Comparison of ENCODE assay signal across 15 cellular contexts in genomic region chr2:172107690-172108586, GRCh38. TPM values are rescaled to one million over a fixed set of nuclear protein-coding genes. Genes with fewer than 3 reads are reported as not detected.
DNase-seq lines count a peak whose midpoint lies in the region; ATAC-seq and TF ChIP-seq lines count a peak whose summit lies in the region.
"Had no signal": no experiment of that assay in that cellular context is flagged by ENCODE, and none has a peak within 500 bp of the region (broad histone marks: within the 10 kb centered on the region; RNA-seq: fewer than 3 reads in every experiment).

No MANE protein-coding gene starts in this region.

- H3K27ac Mint-ChIP-seq in CD14-positive monocyte = peak overlapping the region in 1 of 7 donors; percentile 20
- H3K27ac Mint-ChIP-seq in dendritic cell treated with granulocyte-macrophage colony-stimulating factor and Interleukin-4, amounts not matched to agents 40 ng/mL and 50 ng/mL, for 4 days = no peak overlapping the region
- no peak overlapping the region for H3K27ac Mint-ChIP-seq in nephron progenitor cell
- H3K27ac Mint-ChIP-seq in activated CD4-positive, alpha-beta memory T cell treated with anti-CD3 and anti-CD28 coated beads for 36 hours = no peak overlapping the region

- TF ChIP-seq CTCF in CD14-positive monocyte (IDR thresholded peaks at IDR 0.05) (no peak), nephron progenitor cell (IDR thresholded peaks at IDR 0.05) (no peak)

- CTCF ChIA-PET in activated CD4-positive, alpha-beta memory T cell treated with anti-CD3 and anti-CD28 coated beads for 36 hours (lab: Charles Lee) = interaction anchor here (1.0 to 6.8 kb wide), 6 partner anchors 12 to 405 kb away, joined by 3 to 116 read pairs (median 4); partner anchors contain the start of gene DLX1

- H3K27me3 Mint-ChIP-seq in CD14-positive monocyte (ENCODE audit: low read depth in 3 of 3) (peaks cover 71 to 87% (median 78%) of the 10 kb centered on the region in 3 donors), nephron progenitor cell (ENCODE audit: low read depth, poor library complexity) (peaks cover 84% of the 10 kb centered on the region)
- H3K27me3 Mint-ChIP-seq in dendritic cell treated with granulocyte-macrophage colony-stimulating factor and Interleukin-4, amounts not matched to agents 40 ng/mL and 50 ng/mL, for 4 days = peaks cover 73% of the 10 kb centered on the region
- H3K27me3 Mint-ChIP-seq in activated CD4-positive, alpha-beta memory T cell treated with anti-CD3 and anti-CD28 coated beads for 36 hours = peaks cover 70% of the 10 kb centered on the region

- POLR2A ChIA-PET in activated CD4-positive, alpha-beta memory T cell treated with anti-CD3 and anti-CD28 coated beads for 36 hours (lab: Charles Lee) = no interaction called here

- ATAC-seq in GM18519 (IDR thresholded peaks at IDR 0.05; ENCODE audit: low FRiP score, unreplicated experiment) = no peak
- ATAC-seq: HCT116, left ventricle myocardium superior had no signal

- intact Hi-C loops in CD14-positive monocyte (cut with micrococcal nuclease) = loop anchor here (5.0 to 10.0 kb wide), 2 partner anchors 406 to 533 kb away; no protein-coding TSS in a partner anchor
- intact Hi-C loops in dendritic cell treated with granulocyte-macrophage colony-stimulating factor and Interleukin-4, amounts not matched to agents 40 ng/mL and 50 ng/mL, for 4 days (cut with micrococcal nuclease) = loop anchor here (10.0 kb wide), 1 partner anchor 103 kb away; no protein-coding TSS in a partner anchor
- intact Hi-C loops in activated CD4-positive, alpha-beta memory T cell treated with anti-CD3 and anti-CD28 coated beads for 36 hours (cut with micrococcal nuclease) = no loop called here

- peak overlapping the region; percentile 50 to 95 for H3K4me3 Mint-ChIP-seq in CD14-positive monocyte
- peak overlapping the region; percentile 64 for H3K4me3 Mint-ChIP-seq in dendritic cell treated with granulocyte-macrophage colony-stimulating factor and Interleukin-4, amounts not matched to agents 40 ng/mL and 50 ng/mL, for 4 days
- H3K4me3 Mint-ChIP-seq in nephron progenitor cell = peak overlapping the region; percentile 28
- H3K4me3 Mint-ChIP-seq in activated CD4-positive, alpha-beta memory T cell treated with anti-CD3 and anti-CD28 coated beads for 36 hours = no peak overlapping the region

- H3K4me1 Mint-ChIP-seq in CD14-positive monocyte = peaks cover 58% of the 10 kb centered on the region
- H3K4me1 Mint-ChIP-seq in dendritic cell treated with granulocyte-macrophage colony-stimulating factor and Interleukin-4, amounts not matched to agents 40 ng/mL and 50 ng/mL, for 4 days (ENCODE audit: low read depth) = peaks cover 54% of the 10 kb centered on the region
- peaks cover 27% of the 10 kb centered on the region for H3K4me1 Mint-ChIP-seq in nephron progenitor cell
- H3K4me1 Mint-ChIP-seq in activated CD4-positive, alpha-beta memory T cell treated with anti-CD3 and anti-CD28 coated beads for 36 hours (ENCODE audit: low read depth) = peaks cover 31% of the 10 kb centered on the region

- H3K9me3 Mint-ChIP-seq in CD14-positive monocyte (peaks cover 0 to 36% (median 28%) of the 10 kb centered on the region in 7 donors), nephron progenitor cell (no peaks in the 10 kb centered on the region)
- no peaks in the 10 kb centered on the region for H3K9me3 Mint-ChIP-seq in dendritic cell treated with granulocyte-macrophage colony-stimulating factor and Interleukin-4, amounts not matched to agents 40 ng/mL and 50 ng/mL, for 4 days
- no peaks in the 10 kb centered on the region for H3K9me3 Mint-ChIP-seq in activated CD4-positive, alpha-beta memory T cell treated with anti-CD3 and anti-CD28 coated beads for 36 hours

- H3K36me3 Mint-ChIP-seq in CD14-positive monocyte (peaks cover 13% of the 10 kb centered on the region in 2 donors), nephron progenitor cell (ENCODE audit: low read depth) (no peaks in the 10 kb centered on the region)
- H3K36me3 Mint-ChIP-seq in dendritic cell treated with granulocyte-macrophage colony-stimulating factor and Interleukin-4, amounts not matched to agents 40 ng/mL and 50 ng/mL, for 4 days (ENCODE audit: low read depth) = peaks cover 2% of the 10 kb centered on the region
- no peaks in the 10 kb centered on the region for H3K36me3 Mint-ChIP-seq in activated CD4-positive, alpha-beta memory T cell treated with anti-CD3 and anti-CD28 coated beads for 36 hours

- DNase-seq in CD14-positive monocyte (ENCODE audit: low spot score) (no peak), ELF-1 (ENCODE audit: low read depth, low spot score) (peak; percentile 12), nephron progenitor cell (no peak), DMS153 (lab: John Stamatoyannopoulos, UW) (no peak)
- DNase-seq in activated CD4-positive, alpha-beta memory T cell treated with anti-CD3 and anti-CD28 coated beads for 36 hours = no peak
- DNase-seq: central memory CD4-positive, alpha-beta T cell; DMS79 treated with DMSO at 0.1 percent for 48 hours; left ventricle myocardium superior; MG63; NCI-H2029 treated with DMSO at 0.1 percent for 48 hours; NCI-H748 treated with DMSO at 0.1 percent for 48 hours had no signal

RNA-seq across cellular contexts. Expression of gene DLX2, which starts 5.2 kb away (rescaled TPM):
- not detected for polyA plus RNA-seq in CD14-positive monocyte
- not detected for total RNA-seq in activated CD4-positive, alpha-beta memory T cell treated with anti-CD3 and anti-CD28 coated beads for 36 hours
- total RNA-seq: activated CD8-positive, alpha-beta memory T cell treated with anti-CD3 and anti-CD28 coated beads for 36 hours; left ventricle myocardium superior had no signal

RNA-seq across cellular contexts. Expression of gene DLX1, which starts 22.6 kb away (rescaled TPM):
- not detected for polyA plus RNA-seq in CD14-positive monocyte
- not detected for total RNA-seq in activated CD4-positive, alpha-beta memory T cell treated with anti-CD3 and anti-CD28 coated beads for 36 hours
- total RNA-seq: activated CD8-positive, alpha-beta memory T cell treated with anti-CD3 and anti-CD28 coated beads for 36 hours; left ventricle myocardium superior had no signal
